19 cellular contexts compared by ENCODE assay signal in genomic region chr6:90497411-90497810, GRCh38.
DNase-seq lines count a peak whose midpoint lies in the region; ATAC-seq, FAIRE-seq and TF ChIP-seq lines count a peak whose summit lies in the region.
"Had no signal": no experiment of that assay in that cellular context is flagged by ENCODE, and none has a peak within 500 bp of the region (broad histone marks: within the 10 kb centered on the region; RNA-seq: fewer than 3 reads in every experiment).

No MANE protein-coding gene starts in this region.

- no peaks in the 10 kb centered on the region for H3K79me2 ChIP-seq in astrocyte (ENCODE audit: insufficient read depth, low read length)

- peak overlapping the region; percentile 48 for H3K27ac Mint-ChIP-seq in astrocyte (ENCODE audit: unreplicated experiment)
- H3K27ac Mint-ChIP-seq: activated B cell treated with CpG ODN at 0.5 μM for 24 hours, mesothelial cell of epicardium had no signal

- H3K9me3 ChIP-seq in astrocyte (ENCODE audit: insufficient read depth, low read depth, low read length) (no peaks in the 10 kb centered on the region), liver (ENCODE audit: control insufficient read depth in 4 of 4, low read length in 3 of 4) (no peaks in the 10 kb centered on the region), body of pancreas (no peaks in the 10 kb centered on the region)
- H3K9me3 ChIP-seq: right atrium auricular region had no signal

- no peak for ATAC-seq in HG02623 (IDR thresholded peaks at IDR 0.05; ENCODE audit: unreplicated experiment)
- no peak for ATAC-seq in body of pancreas

- peaks cover 3% of the 10 kb centered on the region for H3K9me3 Mint-ChIP-seq in astrocyte (ENCODE audit: unreplicated experiment)
- H3K9me3 Mint-ChIP-seq: activated B cell treated with CpG ODN at 0.5 μM for 24 hours, mesothelial cell of epicardium had no signal

- WGBS in liver, result 75% methylated on average over 1 of the region's 1 CpG
- WGBS in body of pancreas, 2 donors, result 76 to 96% methylated on average over 1 of the region's 1 CpG

- no peak overlapping the region for H3K4me3 Mint-ChIP-seq in astrocyte (ENCODE audit: unreplicated experiment)
- H3K4me3 Mint-ChIP-seq: activated B cell treated with CpG ODN at 0.5 μM for 24 hours, mesothelial cell of epicardium had no signal

- no peak overlapping the region for H2AFZ ChIP-seq in astrocyte (ENCODE audit: low read depth, low read length)

- H3K27me3 ChIP-seq in astrocyte (ENCODE audit: insufficient read depth, low read length) (no peaks in the 10 kb centered on the region), liver (ENCODE audit: control insufficient read depth in 4 of 4, insufficient read depth in 4 of 4, low read length in 3 of 4) (no peaks in the 10 kb centered on the region), body of pancreas (no peaks in the 10 kb centered on the region)
- H3K27me3 ChIP-seq: cardiac muscle cell, right atrium auricular region had no signal

- H3K36me3 ChIP-seq in astrocyte (ENCODE audit: insufficient read depth, low read length) (no peaks in the 10 kb centered on the region), liver (ENCODE audit: control insufficient read depth in 4 of 4, insufficient read depth in 3 of 4, low read depth in 1 of 4, low read length in 3 of 4) (no peaks in the 10 kb centered on the region), body of pancreas (replicated peaks in 1 of 2; ENCODE audit: insufficient read depth in 1 of 2, low read depth in 2 of 2) (no peaks in the 10 kb centered on the region)
- H3K36me3 ChIP-seq: cardiac muscle cell, right atrium auricular region had no signal

- peak; percentile 59 to 68 for TF ChIP-seq RAD21 in liver (IDR thresholded peaks at IDR 0.05)

- H3K4me1 ChIP-seq in astrocyte (ENCODE audit: insufficient read depth, low read length) (no peaks in the 10 kb centered on the region), liver (ENCODE audit: control insufficient read depth in 4 of 4, insufficient read depth in 4 of 4, low read length in 3 of 4) (peaks cover 0 to 5% (median 2%) of the 10 kb centered on the region in 4 donors), body of pancreas (no peaks in the 10 kb centered on the region)
- H3K4me1 ChIP-seq: right atrium auricular region had no signal

- H3K4me3 ChIP-seq in AG09309 (ENCODE audit: control insufficient read depth, low read depth, low read length) (no peak overlapping the region), astrocyte (ENCODE audit: insufficient read depth, low read depth, low read length) (no peak overlapping the region), liver (ENCODE audit: low read depth in 1 of 3, low read length in 3 of 3) (no peak overlapping the region), body of pancreas (no peak overlapping the region)
- H3K4me3 ChIP-seq: cardiac muscle cell, right atrium auricular region had no signal

- no peaks in the 10 kb centered on the region for H4K20me1 ChIP-seq in astrocyte (ENCODE audit: insufficient read depth, low read length)

- H3K9ac ChIP-seq in astrocyte (ENCODE audit: low read length), result no peak overlapping the region
- no peak overlapping the region for H3K9ac ChIP-seq in liver (ENCODE audit: low read depth in 1 of 2, low read length in 2 of 2)

- peaks cover 2% of the 10 kb centered on the region for H3K27me3 Mint-ChIP-seq in astrocyte (ENCODE audit: low read depth, unreplicated experiment)

- DNase-seq in AG09309 (ENCODE audit: low read depth) (no peak), HuH-7 (ENCODE audit: low spot score) (peak; percentile 34), astrocyte (ENCODE audit: low read depth) (no peak), EL (no peak), NOMO-1 treated with DMSO at 0.1 percent for 48 hours (lab: John Stamatoyannopoulos, UW; ENCODE audit: unreplicated experiment) (no peak), body of pancreas (no peak)
- DNase-seq: activated B cell treated with CpG ODN at 0.5 μM for 24 hours, COR-L47, NCI-H1092 treated with DMSO at 0.1 percent for 48 hours, NCI-H2107, NCI-H524 treated with DMSO at 0.1 percent for 48 hours, T-helper 1 cell had no signal

- TF ChIP-seq CTCF in AG09309 (IDR thresholded peaks at IDR 0.05; ENCODE audit: control insufficient read depth, insufficient read depth, low read depth, low read length, missing control alignments) (peak; percentile 3), astrocyte (IDR thresholded peaks at IDR 0.05; ENCODE audit: insufficient read depth, low read depth, low read length) (no peak), liver (IDR thresholded peaks at IDR 0.05; ENCODE audit: low read depth, low read length, missing input control) (peak; percentile 29), body of pancreas (IDR thresholded peaks at IDR 0.05) (no peak)

- H3K4me1 Mint-ChIP-seq in astrocyte (ENCODE audit: low read depth, unreplicated experiment), result peaks cover 14% of the 10 kb centered on the region
- H3K4me1 Mint-ChIP-seq: activated B cell treated with CpG ODN at 0.5 μM for 24 hours had no signal

- no peak overlapping the region for H3K27ac ChIP-seq in astrocyte (ENCODE audit: low read depth, low read length)
- no peak overlapping the region for H3K27ac ChIP-seq in liver (ENCODE audit: low read depth in 1 of 2, low read length in 2 of 2)
- no peak overlapping the region for H3K27ac ChIP-seq in body of pancreas
- H3K27ac ChIP-seq: cardiac muscle cell, HL-60, right atrium auricular region had no signal

- H3K36me3 Mint-ChIP-seq in astrocyte (ENCODE audit: low read depth, unreplicated experiment), result no peaks in the 10 kb centered on the region
- H3K36me3 Mint-ChIP-seq: mesothelial cell of epicardium had no signal

- no peak for FAIRE-seq in astrocyte (lab: Jason Lieb, UNC)
- FAIRE-seq: G401.6 had no signal

- intact Hi-C loops in body of pancreas (cut with DNase I), result no loop called here

- no peak for TF ChIP-seq POLR2A in body of pancreas (IDR thresholded peaks at IDR 0.05)

- no peak overlapping the region for H3K4me2 ChIP-seq in astrocyte (ENCODE audit: low read length)

TF ChIP-seq in liver, 16 proteins besides CTCF, POLR2A, EP300 and RAD21:
- TF ChIP-seq ATF3 (IDR thresholded peaks at IDR 0.05) (no peak), SP1 (IDR thresholded peaks at IDR 0.05) (no peak), HNF4A (conservative IDR thresholded peaks at IDR 0.05) (no peak), REST (IDR thresholded peaks at IDR 0.05) (no peak), RXRA (IDR thresholded peaks at IDR 0.05) (no peak), FOXA2 (IDR thresholded peaks at IDR 0.05) (no peak)
TF ChIP-seq in liver: peak in this region for 0.

Comparison
In these comparisons a context has a peak if more than half of its experiments do, and no peak if none do; other contexts are left out.
1. CTCF ChIP-seq: peak in AG09309 (single experiment) and liver (single experiment); none in astrocyte (single experiment) and body of pancreas (0 of 7).